30 cellular contexts compared by ENCODE assay signal in genomic region chr1:85559890-85560289, GRCh38. TPM values are rescaled to one million over a fixed set of nuclear protein-coding genes. Genes with fewer than 3 reads are reported as not detected.
"Had no signal": no experiment of that assay in that cellular context is flagged by ENCODE, and none has a peak within 500 bp of the region (broad histone marks: within the 10 kb centered on the region; RNA-seq: fewer than 3 reads in every experiment).

No MANE protein-coding gene starts in this region.

- H3K27ac Mint-ChIP-seq: activated CD4-positive, alpha-beta T cell treated with anti-CD3 and anti-CD28 coated beads, Interleukin-2, amount 10 ng/mL, durations not matched to agents 7 days and 5 days; activated CD8-positive, alpha-beta T cell treated with anti-CD3 and anti-CD28 coated beads for 36 hours; activated naive CD8-positive, alpha-beta T cell; activated T-helper 17 cell treated with anti-CD3 and anti-CD28 coated beads, Interleukin-2, amount 50 U/mL, for 72 hours; dendritic cell treated with granulocyte-macrophage colony-stimulating factor and Interleukin-4, amounts not matched to agents 40 ng/mL and 50 ng/mL, for 4 days; endodermal cell had no signal

- H3K4me3 ChIP-seq: body of pancreas, coronary artery, dorsolateral prefrontal cortex, heart left ventricle had no signal

- ATAC-seq: activated CD8-positive, alpha-beta T cell treated with anti-CD3 and anti-CD28 coated beads for 36 hours; activated T-cell treated with anti-CD3 and anti-CD28 coated beads, Interleukin-2, amount 50 U/mL, for 4 hours; activated T-helper 17 cell treated with anti-CD3 and anti-CD28 coated beads, Interleukin-2, amount 50 U/mL, for 72 hours; body of pancreas; esophagus mucosa; heart left ventricle had no signal

- H3K4me3 Mint-ChIP-seq: activated CD4-positive, alpha-beta T cell treated with anti-CD3 and anti-CD28 coated beads, Interleukin-2, amount 10 ng/mL, durations not matched to agents 7 days and 5 days; activated CD8-positive, alpha-beta T cell treated with anti-CD3 and anti-CD28 coated beads for 36 hours; activated naive CD8-positive, alpha-beta T cell; activated T-cell treated with anti-CD3 and anti-CD28 coated beads, Interleukin-2, amount 50 U/mL, for 4 hours; activated T-helper 17 cell treated with anti-CD3 and anti-CD28 coated beads, Interleukin-2, amount 50 U/mL, for 72 hours; dendritic cell treated with granulocyte-macrophage colony-stimulating factor and Interleukin-4, amounts not matched to agents 40 ng/mL and 50 ng/mL, for 4 days; endodermal cell had no signal

- H3K27me3 Mint-ChIP-seq: dendritic cell treated with granulocyte-macrophage colony-stimulating factor and Interleukin-4, amounts not matched to agents 40 ng/mL and 50 ng/mL, for 4 days had no signal

- H3K36me3 ChIP-seq: heart left ventricle had no signal

- H3K27ac ChIP-seq: body of pancreas, coronary artery, dorsolateral prefrontal cortex, heart left ventricle had no signal

- H3K9me3 ChIP-seq: body of pancreas had no signal

- H3K4me1 Mint-ChIP-seq: activated CD4-positive, alpha-beta T cell treated with anti-CD3 and anti-CD28 coated beads, Interleukin-2, amount 10 ng/mL, durations not matched to agents 7 days and 5 days; activated T-helper 17 cell treated with anti-CD3 and anti-CD28 coated beads, Interleukin-2, amount 50 U/mL, for 72 hours; endodermal cell had no signal

- H3K27me3 ChIP-seq: body of pancreas, dorsolateral prefrontal cortex, heart left ventricle had no signal

- H3K4me1 ChIP-seq: body of pancreas had no signal

- DNase-seq: activated CD4-positive, alpha-beta T cell treated with anti-CD3 and anti-CD28 coated beads for 1 hour; activated CD4-positive, alpha-beta T cell treated with anti-CD3 and anti-CD28 coated beads for 4 hours; activated CD4-positive, alpha-beta T cell treated with anti-CD3 and anti-CD28 coated beads, Interleukin-2, amount 10 ng/mL, durations not matched to agents 7 days and 5 days; activated CD4-positive, alpha-beta T cell treated with anti-CD3 and anti-CD28 coated beads, Interleukin-2, amount 50 U/mL, for 4 hours; activated CD8-positive, alpha-beta memory T cell treated with anti-CD3 and anti-CD28 coated beads for 24 hours; activated CD8-positive, alpha-beta T cell treated with anti-CD3 and anti-CD28 coated beads for 36 hours; activated effector memory CD4-positive, alpha-beta T cell treated with Interleukin-2 at 50 U/mL for 16 hours; activated gamma-delta T cell treated with Interleukin-2 at 50 U/mL for 16 hours; activated naive CD4-positive, alpha-beta T cell treated with anti-CD3 and anti-CD28 coated beads, Interleukin-2, amount 50 U/mL, for 16 hours; activated naive CD4-positive, alpha-beta T cell treated with Interleukin-2 at 50 U/mL for 16 hours; activated T-cell treated with anti-CD3 and anti-CD28 coated beads, Interleukin-2, amount 50 U/mL, for 4 hours; amniotic stem cell; anterior cingulate cortex; body of pancreas; caudate nucleus; cerebellar nuclear complex; dorsolateral prefrontal cortex; effector memory CD4-positive, alpha-beta T cell; endodermal cell; foreskin fibroblast; glutamatergic neuron; heart left ventricle; T-helper 2 cell had no signal

- FAIRE-seq: frontal cortex had no signal

RNA-seq across cellular contexts. Expression of gene CCN1, which starts 20.7 kb away (rescaled TPM):
- total RNA-seq: activated CD4-positive, alpha-beta T cell treated with anti-CD3 and anti-CD28 coated beads, Interleukin-2, amount 10 ng/mL, durations not matched to agents 7 days and 5 days; activated T-helper 17 cell treated with anti-CD3 and anti-CD28 coated beads, Interleukin-2, amount 50 U/mL, for 72 hours; T-helper 1 cell treated with Interleukin-12 subunit alpha and Interleukin-12 subunit beta and Interleukin-4 antibody, amounts not matched to agents 30 ng/mL and 1 ng/mL, for 36 hours had no signal
